8 cellular contexts compared by ENCODE assay signal in genomic region chr3:113287818-113288648, GRCh38.
DNase-seq lines count a peak whose midpoint lies in the region; ATAC-seq, FAIRE-seq and TF ChIP-seq lines count a peak whose summit lies in the region.

No MANE protein-coding gene starts in this region.

- H3K4me3 Mint-ChIP-seq in activated CD4-positive, alpha-beta T cell treated with anti-CD3 and anti-CD28 coated beads for 36 hours, result no peak overlapping the region
- no peak overlapping the region for H3K4me3 Mint-ChIP-seq in endothelial cell (ENCODE audit: unreplicated experiment)

- DNase-seq in AG08395 (ENCODE audit: low spot score) (peak; percentile 66), GM12892 (ENCODE audit: insufficient read length) (no peak), NCI-H2171 (lab: John Stamatoyannopoulos, UW) (peak; percentile 57), endothelial cell (ENCODE audit: low spot score) (peak; percentile 74), mucosa of descending colon (peak in 1 of 3 donors; percentile 87), superior temporal gyrus (ENCODE audit: extremely low spot score) (peak; percentile 95)
- DNase-seq in activated CD4-positive, alpha-beta T cell treated with anti-CD3 and anti-CD28 coated beads for 36 hours, result peak; percentile 67

- H3K4me1 ChIP-seq in mucosa of descending colon (ENCODE audit: low read depth), result no peaks in the 10 kb centered on the region

- no peak overlapping the region for H3K4me3 ChIP-seq in mucosa of descending colon

- no peak for ATAC-seq in activated CD4-positive, alpha-beta T cell treated with anti-CD3 and anti-CD28 coated beads for 36 hours
- ATAC-seq in mucosa of descending colon (peak; percentile 58), GM21737 (IDR thresholded peaks at IDR 0.05; ENCODE audit: unreplicated experiment) (no peak)

- no peak overlapping the region for H3K27ac Mint-ChIP-seq in activated CD4-positive, alpha-beta T cell treated with anti-CD3 and anti-CD28 coated beads for 36 hours
- H3K27ac Mint-ChIP-seq in endothelial cell (ENCODE audit: unreplicated experiment), result no peak overlapping the region

- POLR2A ChIA-PET in activated CD4-positive, alpha-beta T cell treated with anti-CD3 and anti-CD28 coated beads for 36 hours (lab: Charles Lee), result no interaction called here

- no peak for TF ChIP-seq POLR2A in GM12892 (IDR thresholded peaks at IDR 0.05; ENCODE audit: low read depth, low read length)

- FAIRE-seq in GM12892 (lab: Jason Lieb, UNC), result peak; percentile 70

- H3K4me1 Mint-ChIP-seq in activated CD4-positive, alpha-beta T cell treated with anti-CD3 and anti-CD28 coated beads for 36 hours, result peaks cover 6% of the 10 kb centered on the region
- H3K4me1 Mint-ChIP-seq in endothelial cell (ENCODE audit: unreplicated experiment), result no peaks in the 10 kb centered on the region

- no peaks in the 10 kb centered on the region for H3K9me3 ChIP-seq in mucosa of descending colon

- TF ChIP-seq CTCF in endothelial cell (IDR thresholded peaks at IDR 0.05; ENCODE audit: unreplicated experiment) (peak; percentile 99), mucosa of descending colon (IDR thresholded peaks at IDR 0.05) (peak; percentile 91)

- H3K36me3 Mint-ChIP-seq in activated CD4-positive, alpha-beta T cell treated with anti-CD3 and anti-CD28 coated beads for 36 hours (ENCODE audit: low read depth), result no peaks in the 10 kb centered on the region
- no peaks in the 10 kb centered on the region for H3K36me3 Mint-ChIP-seq in endothelial cell (ENCODE audit: low read depth, unreplicated experiment)

- no peaks in the 10 kb centered on the region for H3K36me3 ChIP-seq in mucosa of descending colon (ENCODE audit: low read depth)

- H3K27me3 Mint-ChIP-seq in activated CD4-positive, alpha-beta T cell treated with anti-CD3 and anti-CD28 coated beads for 36 hours, result no peaks in the 10 kb centered on the region
- no peaks in the 10 kb centered on the region for H3K27me3 Mint-ChIP-seq in endothelial cell (ENCODE audit: unreplicated experiment)

- no peaks in the 10 kb centered on the region for H3K9me3 Mint-ChIP-seq in activated CD4-positive, alpha-beta T cell treated with anti-CD3 and anti-CD28 coated beads for 36 hours (ENCODE audit: low read depth)
- no peaks in the 10 kb centered on the region for H3K9me3 Mint-ChIP-seq in endothelial cell (ENCODE audit: unreplicated experiment)

- CTCF ChIA-PET in activated CD4-positive, alpha-beta T cell treated with anti-CD3 and anti-CD28 coated beads for 36 hours (lab: Charles Lee), result interaction anchor here (0.5 to 3.7 kb wide), 54 partner anchors 10 to 705 kb away, joined by 3 to 31 read pairs (median 4); no protein-coding TSS in a partner anchor

- intact Hi-C loops in activated CD4-positive, alpha-beta T cell treated with anti-CD3 and anti-CD28 coated beads for 36 hours (cut with DNase I, micrococcal nuclease), result loop anchor here (1.0 to 5.0 kb wide), 5 partner anchors 152 to 645 kb away; no protein-coding TSS in a partner anchor
- intact Hi-C loops in mucosa of descending colon (cut with DNase I, micrococcal nuclease), result loop anchor here (2.0 to 10.0 kb wide), 3 partner anchors 143 to 237 kb away; no protein-coding TSS in a partner anchor
